In genomic region chr17:7612294-7612640, GRCh38 we compare ENCODE assay signal across 1 cellular context.
TF ChIP-seq lines count a peak whose summit lies in the region.

No MANE protein-coding gene starts in this region.

TF ChIP-seq in HepG2, 621 proteins besides CTCF, POLR2A, EP300 and RAD21:
- TF ChIP-seq ZNF773 (CRISPR knock-in tag; IDR thresholded peaks at IDR 0.05; ENCODE audit: borderline replicate concordance) (no peak), ZNF841 (CRISPR knock-in tag; IDR thresholded peaks at IDR 0.05; ENCODE audit: borderline replicate concordance) (no peak), ZMYM4 (CRISPR knock-in tag; IDR thresholded peaks at IDR 0.05) (no peak), U2AF2 (IDR thresholded peaks at IDR 0.05; ENCODE audit: low read depth, low read length) (no peak), ZNF451 (CRISPR knock-in tag; IDR thresholded peaks at IDR 0.05) (no peak), MYC (CRISPR knock-in tag; IDR thresholded peaks at IDR 0.05; ENCODE audit: borderline replicate concordance) (no peak), TBX3 (IDR thresholded peaks at IDR 0.05; ENCODE audit: borderline replicate concordance) (no peak), ZNF430 (CRISPR knock-in tag; IDR thresholded peaks at IDR 0.05) (no peak), ZNF737 (CRISPR knock-in tag; IDR thresholded peaks at IDR 0.05; ENCODE audit: borderline replicate concordance) (no peak), ZNF530 (CRISPR knock-in tag; IDR thresholded peaks at IDR 0.05; ENCODE audit: low read depth) (no peak)
- TF ChIP-seq, protein P1, sequence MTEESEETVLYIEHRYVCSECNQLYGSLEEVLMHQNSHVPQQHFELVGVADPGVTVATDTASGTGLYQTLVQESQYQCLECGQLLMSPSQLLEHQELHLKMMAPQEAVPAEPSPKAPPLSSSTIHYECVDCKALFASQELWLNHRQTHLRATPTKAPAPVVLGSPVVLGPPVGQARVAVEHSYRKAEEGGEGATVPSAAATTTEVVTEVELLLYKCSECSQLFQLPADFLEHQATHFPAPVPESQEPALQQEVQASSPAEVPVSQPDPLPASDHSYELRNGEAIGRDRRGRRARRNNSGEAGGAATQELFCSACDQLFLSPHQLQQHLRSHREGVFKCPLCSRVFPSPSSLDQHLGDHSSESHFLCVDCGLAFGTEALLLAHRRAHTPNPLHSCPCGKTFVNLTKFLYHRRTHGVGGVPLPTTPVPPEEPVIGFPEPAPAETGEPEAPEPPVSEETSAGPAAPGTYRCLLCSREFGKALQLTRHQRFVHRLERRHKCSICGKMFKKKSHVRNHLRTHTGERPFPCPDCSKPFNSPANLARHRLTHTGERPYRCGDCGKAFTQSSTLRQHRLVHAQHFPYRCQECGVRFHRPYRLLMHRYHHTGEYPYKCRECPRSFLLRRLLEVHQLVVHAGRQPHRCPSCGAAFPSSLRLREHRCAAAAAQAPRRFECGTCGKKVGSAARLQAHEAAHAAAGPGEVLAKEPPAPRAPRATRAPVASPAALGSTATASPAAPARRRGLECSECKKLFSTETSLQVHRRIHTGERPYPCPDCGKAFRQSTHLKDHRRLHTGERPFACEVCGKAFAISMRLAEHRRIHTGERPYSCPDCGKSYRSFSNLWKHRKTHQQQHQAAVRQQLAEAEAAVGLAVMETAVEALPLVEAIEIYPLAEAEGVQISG (CRISPR knock-in tag; IDR thresholded peaks at IDR 0.05), result no peak
